2 cellular contexts compared by ENCODE assay signal in genomic region chr19:4473708-4474503, GRCh38.
TF ChIP-seq lines count a peak whose summit lies in the region.

No MANE protein-coding gene starts in this region.

TF ChIP-seq in HCT116, 20 proteins besides CTCF, POLR2A, EP300 and RAD21:
- TF ChIP-seq MAX (IDR thresholded peaks at IDR 0.05) (no peak), POLR2AphosphoS5 (IDR thresholded peaks at IDR 0.05; ENCODE audit: low read depth, low read length) (no peak), JUND (IDR thresholded peaks at IDR 0.05) (no peak), REST (IDR thresholded peaks at IDR 0.05; ENCODE audit: low read depth) (no peak), ATF3 (IDR thresholded peaks at IDR 0.05) (no peak), ZBTB33 (IDR thresholded peaks at IDR 0.05; ENCODE audit: extremely low read depth, insufficient replicate concordance, low read length) (no peak)

TF ChIP-seq in GM12878, 131 proteins besides CTCF, POLR2A, EP300 and RAD21:
- TF ChIP-seq SPI1 (IDR thresholded peaks at IDR 0.05; ENCODE audit: borderline replicate concordance, insufficient read depth, low read depth, low read length): no peak
- TF ChIP-seq NRF1 (conservative IDR thresholded peaks at IDR 0.05; ENCODE audit: low read depth, low read length): no peak
- no peak for TF ChIP-seq E2F4 (IDR thresholded peaks at IDR 0.05; ENCODE audit: low read depth, low read length)
- no peak for TF ChIP-seq CHD4 (IDR thresholded peaks at IDR 0.05)
- no peak for TF ChIP-seq E4F1 (IDR thresholded peaks at IDR 0.05; ENCODE audit: borderline replicate concordance, partially characterized antibody)
- TF ChIP-seq POLR2AphosphoS5 (IDR thresholded peaks at IDR 0.05; ENCODE audit: low read length): no peak
- no peak for TF ChIP-seq CBX5 (IDR thresholded peaks at IDR 0.05; ENCODE audit: low read depth)
